Comparison of ENCODE assay signal across 18 cellular contexts in genomic region chr4:143374771-143375170, GRCh38. TPM values are rescaled to one million over a fixed set of nuclear protein-coding genes. Genes with fewer than 3 reads are reported as not detected.
DNase-seq lines count a peak whose midpoint lies in the region; ATAC-seq and TF ChIP-seq lines count a peak whose summit lies in the region.
"Had no signal": no experiment of that assay in that cellular context is flagged by ENCODE, and none has a peak within 500 bp of the region (broad histone marks: within the 10 kb centered on the region; RNA-seq: fewer than 3 reads in every experiment).

No MANE protein-coding gene starts in this region.

- ATAC-seq in left cardiac atrium = no peak
- no peak for ATAC-seq in gastrocnemius medialis
- ATAC-seq in left lobe of liver = no peak
- ATAC-seq in HG02763 (IDR thresholded peaks at IDR 0.05; ENCODE audit: unreplicated experiment) = no peak

- TF ChIP-seq CTCF in cardiac muscle cell (IDR thresholded peaks at IDR 0.05; ENCODE audit: low read depth, low read length) (no peak), esophagus muscularis mucosa (IDR thresholded peaks at IDR 0.05) (no peak), gastrocnemius medialis (IDR thresholded peaks at IDR 0.05 in 4 of 5, conservative IDR thresholded peaks at IDR 0.05 in 1 of 5) (no peak), uterus (IDR thresholded peaks at IDR 0.05) (no peak)

- H3K9me3 ChIP-seq in cardiac muscle cell (ENCODE audit: low read depth) = no peaks in the 10 kb centered on the region
- H3K9me3 ChIP-seq in esophagus muscularis mucosa = no peaks in the 10 kb centered on the region
- no peaks in the 10 kb centered on the region for H3K9me3 ChIP-seq in gastrocnemius medialis
- H3K9me3 ChIP-seq in uterus = no peaks in the 10 kb centered on the region

- H3K27ac ChIP-seq in cardiac muscle cell (peak overlapping the region; percentile 6), esophagus muscularis mucosa (replicated peaks in 1 of 4) (peak overlapping the region; percentile 75 to 84 (median 82)), gastrocnemius medialis (peak overlapping the region; percentile 69 to 92 (median 86)), uterus (peak overlapping the region; percentile 27 to 73)
- H3K27ac ChIP-seq: 22Rv1, KMS-11, RWPE1 had no signal

- TF ChIP-seq EP300 in esophagus muscularis mucosa (IDR thresholded peaks at IDR 0.05) = no peak

- intact Hi-C loops in left cardiac atrium (cut with DNase I) (no loop called here), esophagus muscularis mucosa (cut with DNase I) (loop anchor here (5.0 kb wide), 1 partner anchor 32 kb away; no protein-coding TSS in a partner anchor), gastrocnemius medialis (cut with DNase I; ENCODE audit: low total_unique reads) (no loop called here), uterus (cut with DNase I; ENCODE audit: low total_unique reads) (no loop called here)

- no peak for DNase-seq in cardiac muscle cell (ENCODE audit: low read depth in 1 of 2, low spot score in 1 of 2)
- DNase-seq in left cardiac atrium = no peak
- no peak for DNase-seq in esophagus muscularis mucosa (ENCODE audit: extremely low spot score)
- no peak for DNase-seq in gastrocnemius medialis
- DNase-seq in uterus = no peak
- no peak for DNase-seq in NCI-H82 treated with DMSO at 0.1 percent for 48 hours (lab: John Stamatoyannopoulos, UW; ENCODE audit: unreplicated experiment)
- no peak for DNase-seq in left lobe of liver (ENCODE audit: low spot score)
- DNase-seq: CD4-positive, alpha-beta memory T cell; GDM1; NCI-H1105 treated with DMSO at 0.1 percent for 48 hours; NCI-H187; PC-3 had no signal

- H3K4me3 ChIP-seq in cardiac muscle cell = no peak overlapping the region
- no peak overlapping the region for H3K4me3 ChIP-seq in esophagus muscularis mucosa
- H3K4me3 ChIP-seq in gastrocnemius medialis = no peak overlapping the region
- no peak overlapping the region for H3K4me3 ChIP-seq in uterus
- H3K4me3 ChIP-seq: GM12878, GM23338 had no signal

- in situ Hi-C loops in gastrocnemius medialis (cut with MboI; ENCODE audit: low sequenced_read_pairs in 4 of 4) = loop anchor here in 1 of 4 donors (10.0 kb wide), 1 partner anchor 140 kb away; the partner anchor contains the start of gene SMARCA5

- H3K4me1 ChIP-seq in cardiac muscle cell (ENCODE audit: low read depth) (peaks cover 40% of the 10 kb centered on the region), esophagus muscularis mucosa (peaks cover 78 to 87% (median 86%) of the 10 kb centered on the region in 4 donors), gastrocnemius medialis (peaks cover 78 to 84% of the 10 kb centered on the region in 2 donors), uterus (peaks cover 4 to 31% of the 10 kb centered on the region in 2 donors)

- WGBS in esophagus muscularis mucosa = 71% methylated on average over 6 of the region's 6 CpGs

- TF ChIP-seq POLR2A in esophagus muscularis mucosa (IDR thresholded peaks at IDR 0.05; ENCODE audit: low read depth) (no peak), gastrocnemius medialis (IDR thresholded peaks at IDR 0.05) (no peak), uterus (IDR thresholded peaks at IDR 0.05) (no peak)

- no peaks in the 10 kb centered on the region for H3K27me3 ChIP-seq in cardiac muscle cell
- no peaks in the 10 kb centered on the region for H3K27me3 ChIP-seq in esophagus muscularis mucosa
- no peaks in the 10 kb centered on the region for H3K27me3 ChIP-seq in gastrocnemius medialis
- no peaks in the 10 kb centered on the region for H3K27me3 ChIP-seq in uterus

- H3K36me3 ChIP-seq in cardiac muscle cell (no peaks in the 10 kb centered on the region), esophagus muscularis mucosa (no peaks in the 10 kb centered on the region), gastrocnemius medialis (no peaks in the 10 kb centered on the region), uterus (no peaks in the 10 kb centered on the region)

RNA-seq across cellular contexts. Expression of gene GAB1, which starts 38.1 kb away (rescaled TPM):
- 35.8 and 63.9 TPM in 2 replicates for total RNA-seq in cardiac muscle cell
- 11.9 and 16.0 TPM in 2 replicates for polyA plus RNA-seq in cardiac muscle cell
- total RNA-seq in left cardiac atrium = 10 to 100 TPM; 35.4 to 55.7 TPM
- 100 to 1,000 TPM in 2 of 4 donors, 10 to 100 TPM in 2; 73.5 to 117 (median 98.8) TPM for total RNA-seq in esophagus muscularis mucosa
- total RNA-seq in gastrocnemius medialis = 10 to 100 TPM; 11.4 to 27.9 (median 26.6) TPM
- 10 to 100 TPM; 50.4 to 65.3 (median 63.7) TPM for total RNA-seq in uterus
- 11.1 TPM for total RNA-seq in left lobe of liver
- polyA plus RNA-seq: CD4-positive, alpha-beta memory T cell had no signal

Comparison
In these comparisons a context has a peak if more than half of its experiments do, and no peak if none do; other contexts are left out.
1. H3K27ac ChIP-seq: peak in every context shown above with its lines; median percentile 86 in gastrocnemius medialis; 82 in esophagus muscularis mucosa; 50 in uterus; 6 in cardiac muscle cell.